Comparison of ENCODE assay signal across 12 cellular contexts in the genomic region with DNA sequence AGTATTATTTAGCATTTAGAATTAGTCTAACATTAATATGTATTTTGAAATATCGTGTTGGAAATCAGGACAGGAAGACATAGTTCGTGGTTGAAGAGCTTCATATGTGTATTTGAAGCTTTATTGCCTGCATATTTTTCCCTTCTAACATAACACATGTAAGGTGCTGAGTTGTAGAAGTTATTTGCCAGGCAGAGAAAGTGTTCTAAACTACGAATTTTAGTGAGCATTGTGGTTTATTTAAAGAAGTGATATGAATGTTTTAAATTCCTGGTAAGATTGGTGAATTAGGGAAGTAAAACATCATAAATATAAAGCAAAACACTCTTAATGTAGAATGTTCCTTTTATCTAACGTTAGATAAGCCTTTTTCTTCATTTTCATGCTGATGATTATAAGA. TPM values are rescaled to one million over a fixed set of nuclear protein-coding genes. Genes with fewer than 3 reads are reported as not detected.
DNase-seq lines count a peak whose midpoint lies in the region; ATAC-seq, FAIRE-seq and TF ChIP-seq lines count a peak whose summit lies in the region.
"Had no signal": no experiment of that assay in that cellular context is flagged by ENCODE, and none has a peak within 500 bp of the region (broad histone marks: within the 10 kb centered on the region; RNA-seq: fewer than 3 reads in every experiment).

No MANE protein-coding gene starts in this region.

- peaks cover 6% of the 10 kb centered on the region for H3K36me3 Mint-ChIP-seq in HFFc6 (ENCODE audit: low read depth)
- H3K36me3 Mint-ChIP-seq in astrocyte (ENCODE audit: low read depth, unreplicated experiment), result no peaks in the 10 kb centered on the region
- peaks cover 12% of the 10 kb centered on the region for H3K36me3 Mint-ChIP-seq in natural killer cell treated with Interleukin-12 subunit alpha and Interleukin-12 subunit beta and Interleukin-15 and Interleukin-18, amount 100 ng/mL, for 72 hours
- H3K36me3 Mint-ChIP-seq in H9 (ENCODE audit: insufficient read depth in 1 of 3, low read depth in 3 of 3), result peaks cover 4 to 23% (median 13%) of the 10 kb centered on the region in 3 experiments; a peak in 5 of 7 replicates

- no peak overlapping the region for H3K9ac ChIP-seq in astrocyte (ENCODE audit: low read length)
- H3K9ac ChIP-seq in H9 (ENCODE audit: extremely low read depth, insufficient read length, low read length), result no peak overlapping the region

- H3K4ac ChIP-seq in H9 (ENCODE audit: low read depth, low read length), result no peak overlapping the region

- H3K4me1 Mint-ChIP-seq in HFFc6 (ENCODE audit: low read depth) (peaks cover 48% of the 10 kb centered on the region), astrocyte (ENCODE audit: low read depth, unreplicated experiment) (peaks cover 16% of the 10 kb centered on the region), H9 (peaks cover 30 to 39% of the 10 kb centered on the region in 2 experiments)
- peaks cover 33 to 36% of the 10 kb centered on the region in 2 donors for H3K4me1 Mint-ChIP-seq in natural killer cell treated with Interleukin-12 subunit alpha and Interleukin-12 subunit beta and Interleukin-15 and Interleukin-18, amount 100 ng/mL, for 72 hours (ENCODE audit: low read depth in 2 of 2)

- H2AK5ac ChIP-seq in H9 (ENCODE audit: insufficient read length, low read length), result no peak overlapping the region

- H3K27ac Mint-ChIP-seq in HFFc6 (no peak overlapping the region), astrocyte (ENCODE audit: unreplicated experiment) (no peak overlapping the region), H9 (no peak overlapping the region)
- H3K27ac Mint-ChIP-seq in natural killer cell treated with Interleukin-12 subunit alpha and Interleukin-12 subunit beta and Interleukin-15 and Interleukin-18, amount 100 ng/mL, for 72 hours, result peak overlapping the region; percentile 95 to 99

- no peak overlapping the region for H3K4me3 ChIP-seq in astrocyte (ENCODE audit: insufficient read depth, low read depth, low read length)

- H3K27me3 Mint-ChIP-seq in HFFc6 (ENCODE audit: insufficient read depth) (no peaks in the 10 kb centered on the region; the same call in 1 of the 2 replicates), astrocyte (ENCODE audit: low read depth, unreplicated experiment) (no peaks in the 10 kb centered on the region), H9 (ENCODE audit: low read depth) (no peaks in the 10 kb centered on the region)
- no peaks in the 10 kb centered on the region for H3K27me3 Mint-ChIP-seq in natural killer cell treated with Interleukin-12 subunit alpha and Interleukin-12 subunit beta and Interleukin-15 and Interleukin-18, amount 100 ng/mL, for 72 hours

- H3K4me2 ChIP-seq in astrocyte (ENCODE audit: low read length) (no peak overlapping the region), H9 (ENCODE audit: insufficient read depth, insufficient read length, low read length) (no peak overlapping the region)

- no peak for DNase-seq in HFFc6
- DNase-seq in astrocyte (ENCODE audit: low read depth), result no peak
- no peak for DNase-seq in natural killer cell treated with Interleukin-12 subunit alpha and Interleukin-12 subunit beta and Interleukin-15 and Interleukin-18, amount 100 ng/mL, for 72 hours (ENCODE audit: low spot score)
- no peak for DNase-seq in H9
- DNase-seq in effector CD4-positive, alpha-beta T cell, result no peak
- no peak for DNase-seq in retina
- DNase-seq: foreskin keratinocyte, GF-D8, NCI-H1930, SJCRH30 had no signal

- peaks cover 24% of the 10 kb centered on the region for H3K23me2 ChIP-seq in H9 (ENCODE audit: insufficient read length, low read depth, low read length, poor library complexity, severe bottlenecking)

- H3K4me3 Mint-ChIP-seq in HFFc6 (peak overlapping the region; percentile 54; the same call in 1 of the 2 replicates), astrocyte (ENCODE audit: unreplicated experiment) (peak overlapping the region; percentile 73), H9 (peak overlapping the region in 1 of 2 experiments; percentile 94; a peak in 2 of 5 replicates)
- peak overlapping the region; percentile 95 for H3K4me3 Mint-ChIP-seq in natural killer cell treated with Interleukin-12 subunit alpha and Interleukin-12 subunit beta and Interleukin-15 and Interleukin-18, amount 100 ng/mL, for 72 hours

- H4K20me1 ChIP-seq in astrocyte (ENCODE audit: insufficient read depth, low read length), result peaks cover 22% of the 10 kb centered on the region
- H4K20me1 ChIP-seq in H9 (ENCODE audit: control insufficient read depth, insufficient read depth, insufficient read length), result no peaks in the 10 kb centered on the region

- WGBS in H9 (ENCODE audit: extremely low coverage, insufficient read length, low lambda C conversion rate), result no CpG with 5 or more reads among the region's 4 CpGs

- ATAC-seq in natural killer cell treated with Interleukin-12 subunit alpha and Interleukin-12 subunit beta and Interleukin-15 and Interleukin-18, amount 100 ng/mL, for 72 hours, result no peak
- ATAC-seq in GM21390 (IDR thresholded peaks at IDR 0.05; ENCODE audit: unreplicated experiment), result no peak
- ATAC-seq: foreskin keratinocyte had no signal

- peaks cover 13% of the 10 kb centered on the region for H3K79me1 ChIP-seq in H9 (ENCODE audit: insufficient read depth, low read depth, low read length, poor library complexity, severe bottlenecking)

- H3K9me3 Mint-ChIP-seq in HFFc6 (no peaks in the 10 kb centered on the region), astrocyte (ENCODE audit: unreplicated experiment) (no peaks in the 10 kb centered on the region), H9 (no peaks in the 10 kb centered on the region)
- H3K9me3 Mint-ChIP-seq in natural killer cell treated with Interleukin-12 subunit alpha and Interleukin-12 subunit beta and Interleukin-15 and Interleukin-18, amount 100 ng/mL, for 72 hours, result no peaks in the 10 kb centered on the region

- H3K27me3 ChIP-seq in astrocyte (ENCODE audit: insufficient read depth, low read length) (no peaks in the 10 kb centered on the region), H9 (ENCODE audit: insufficient read depth, low read length) (no peaks in the 10 kb centered on the region)
- H3K27me3 ChIP-seq: foreskin keratinocyte, SJCRH30 had no signal

- H3K27ac ChIP-seq in C4-2B (peak overlapping the region; percentile 100), astrocyte (ENCODE audit: low read depth, low read length) (no peak overlapping the region), H9 (ENCODE audit: insufficient read length, low read depth, low read length) (no peak overlapping the region)
- H3K27ac ChIP-seq: foreskin keratinocyte, SJCRH30 had no signal

- no peak overlapping the region for H3T11ph ChIP-seq in H9 (ENCODE audit: low read length)

- FAIRE-seq in astrocyte (lab: Jason Lieb, UNC), result no peak

- no peak for TF ChIP-seq CTCF in C4-2B (conservative IDR thresholded peaks at IDR 0.05)
- no peak for TF ChIP-seq CTCF in HFFc6 (IDR thresholded peaks at IDR 0.05)
- TF ChIP-seq CTCF in astrocyte (IDR thresholded peaks at IDR 0.05; ENCODE audit: insufficient read depth, low read depth, low read length), result no peak
- TF ChIP-seq CTCF in H9 (conservative IDR thresholded peaks at IDR 0.05), result no peak

- H3K14ac ChIP-seq in H9 (ENCODE audit: insufficient read depth, low read length), result no peak overlapping the region

- H3K18ac ChIP-seq in H9 (ENCODE audit: insufficient read length, low read depth, low read length), result no peak overlapping the region

- no peak overlapping the region for H2BK120ac ChIP-seq in H9 (ENCODE audit: low read depth, low read length, poor library complexity, severe bottlenecking)

- H2AFZ ChIP-seq in astrocyte (ENCODE audit: low read depth, low read length) (no peak overlapping the region), H9 (ENCODE audit: low read length) (no peak overlapping the region)

- peaks cover 64% of the 10 kb centered on the region for H3K79me2 ChIP-seq in astrocyte (ENCODE audit: insufficient read depth, low read length)
- peaks cover 29% of the 10 kb centered on the region; the same call in 1 of the 2 replicates for H3K79me2 ChIP-seq in H9 (ENCODE audit: insufficient read depth, low read length)

- H2BK12ac ChIP-seq in H9 (ENCODE audit: insufficient read length, low read depth, low read length), result no peak overlapping the region

- H3K23ac ChIP-seq in H9 (ENCODE audit: insufficient read length, low read depth, low read length), result no peak overlapping the region

- H4K8ac ChIP-seq in H9 (replicated peaks; ENCODE audit: insufficient read length, low read depth, low read length), result no peak overlapping the region

- H2BK5ac ChIP-seq in H9 (ENCODE audit: insufficient read length, low read length), result no peak overlapping the region

- H4K91ac ChIP-seq in H9 (ENCODE audit: insufficient read length, low read depth, low read length), result no peak overlapping the region

- peaks cover 15% of the 10 kb centered on the region for H3K4me1 ChIP-seq in astrocyte (ENCODE audit: insufficient read depth, low read length)
- H3K4me1 ChIP-seq in H9 (ENCODE audit: insufficient read depth, low read length), result no peaks in the 10 kb centered on the region
- H3K4me1 ChIP-seq: foreskin keratinocyte, SJCRH30 had no signal

- H3K56ac ChIP-seq in H9 (ENCODE audit: insufficient read length, low read depth, low read length), result no peak overlapping the region

- no peaks in the 10 kb centered on the region for H3K36me3 ChIP-seq in astrocyte (ENCODE audit: insufficient read depth, low read length)
- H3K36me3 ChIP-seq: SJCRH30 had no signal

- H2BK15ac ChIP-seq in H9 (ENCODE audit: low read depth, low read length), result no peak overlapping the region

- no peaks in the 10 kb centered on the region for H3K9me3 ChIP-seq in astrocyte (ENCODE audit: insufficient read depth, low read depth, low read length)
- no peaks in the 10 kb centered on the region for H3K9me3 ChIP-seq in H9 (ENCODE audit: control insufficient read depth, low read depth, low read length)
- H3K9me3 ChIP-seq: SJCRH30 had no signal

- H2BK20ac ChIP-seq in H9 (ENCODE audit: low read depth, low read length, poor library complexity, severe bottlenecking), result no peak overlapping the region

- H4K5ac ChIP-seq in H9 (ENCODE audit: insufficient read length, low read depth, low read length), result no peak overlapping the region

RNA-seq across cellular contexts. Expression of a gene that starts 2.5 kb away (rescaled TPM):
- total RNA-seq in HFFc6 (2021; fragmentation: NEBNext Ultra II Directional; extraction: Animal tissue kit (Norgen Biotek cat#: 25700)), result 10 to 100 TPM; 16.9 to 23.3 (median 20.6) TPM
- total RNA-seq in astrocyte, result 16.4 and 18.3 TPM in 2 replicates
- 10 to 100 TPM; 64.3 to 92.1 TPM for total RNA-seq in natural killer cell treated with Interleukin-12 subunit alpha and Interleukin-12 subunit beta and Interleukin-15 and Interleukin-18, amount 100 ng/mL, for 72 hours
- total RNA-seq in H9 (2021), result 45.1 and 45.9 TPM in 2 replicates

Comparison
In these comparisons a context has a peak if more than half of its experiments do, and no peak if none do; other contexts are left out.
1. H3K27ac Mint-ChIP-seq: peak in natural killer cell treated with Interleukin-12 subunit alpha and Interleukin-12 subunit beta and Interleukin-15 and Interleukin-18, amount 100 ng/mL, for 72 hours (2 of 2); none in HFFc6 (single experiment), astrocyte (single experiment) and H9 (0 of 3).